ENCODE assay signal across 9 cellular contexts in genomic region chr12:75635606-75636444, GRCh38.
DNase-seq lines count a peak whose midpoint lies in the region; TF ChIP-seq lines count a peak whose summit lies in the region.
"Had no signal": no experiment of that assay in that cellular context is flagged by ENCODE, and none has a peak within 500 bp of the region (broad histone marks: within the 10 kb centered on the region; RNA-seq: fewer than 3 reads in every experiment).

No MANE protein-coding gene starts in this region.

- H3K36me3 ChIP-seq in esophagus squamous epithelium: no peaks in the 10 kb centered on the region
- H3K36me3 ChIP-seq: pancreas had no signal

- H3K9me3 ChIP-seq in esophagus squamous epithelium: no peaks in the 10 kb centered on the region
- H3K9me3 ChIP-seq: pancreas had no signal

- H3K4me3 ChIP-seq in epithelial cell of esophagus (ENCODE audit: low read length): no peak overlapping the region
- no peak overlapping the region for H3K4me3 ChIP-seq in esophagus squamous epithelium
- H3K4me3 ChIP-seq: pancreas had no signal

- no peak for TF ChIP-seq CTCF in GM20000 (IDR thresholded peaks at IDR 0.05; ENCODE audit: extremely low read depth, missing control alignments)
- TF ChIP-seq CTCF in epithelial cell of esophagus (IDR thresholded peaks at IDR 0.05; ENCODE audit: insufficient read depth, low read depth, low read length, missing control alignments): no peak
- no peak for TF ChIP-seq CTCF in esophagus squamous epithelium (IDR thresholded peaks at IDR 0.05)

- peak overlapping the region in 1 of 4 donors; percentile 12 for H3K27ac ChIP-seq in esophagus squamous epithelium
- H3K27ac ChIP-seq: pancreas had no signal

- peaks cover 0 to 24% (median 0%) of the 10 kb centered on the region in 3 donors for H3K4me1 ChIP-seq in esophagus squamous epithelium
- H3K4me1 ChIP-seq: pancreas had no signal

- DNase-seq in AG08395 (ENCODE audit: low spot score): peak; percentile 66
- DNase-seq in GM20000 (ENCODE audit: low spot score): peak; percentile 27
- DNase-seq in MV-4-11 (lab: John Stamatoyannopoulos, UW): peak; percentile 80
- DNase-seq in epithelial cell of esophagus (ENCODE audit: low read depth): peak; percentile 72
- no peak for DNase-seq in esophagus squamous epithelium (lab: John Stamatoyannopoulos, UW)
- no peak for DNase-seq in NCI-H1436 (lab: John Stamatoyannopoulos, UW)
- no peak for DNase-seq in KG1 (lab: John Stamatoyannopoulos, UW)
- no peak for DNase-seq in NCI-H748 treated with DMSO at 0.1 percent for 48 hours (lab: John Stamatoyannopoulos, UW)
- DNase-seq: pancreas had no signal

- intact Hi-C loops in esophagus squamous epithelium (cut with DNase I): no loop called here

- H3K27me3 ChIP-seq in esophagus squamous epithelium: no peaks in the 10 kb centered on the region
- H3K27me3 ChIP-seq: pancreas had no signal

- no peak for TF ChIP-seq POLR2A in esophagus squamous epithelium (IDR thresholded peaks at IDR 0.05)

- 60 to 66% methylated on average over 6 of the region's 6 CpGs for WGBS in esophagus squamous epithelium, 2 donors

Comparison
In these comparisons a context has a peak if more than half of its experiments do, and no peak if none do; other contexts are left out.
1. DNase-seq: peak in AG08395 (single experiment), GM20000 (single experiment), MV-4-11 (single experiment) and epithelial cell of esophagus (single experiment); none in esophagus squamous epithelium (single experiment), NCI-H1436 (single experiment), KG1 (single experiment) and NCI-H748 treated with DMSO at 0.1 percent for 48 hours (single experiment).